8 cellular contexts compared by ENCODE assay signal in the genomic region with DNA sequence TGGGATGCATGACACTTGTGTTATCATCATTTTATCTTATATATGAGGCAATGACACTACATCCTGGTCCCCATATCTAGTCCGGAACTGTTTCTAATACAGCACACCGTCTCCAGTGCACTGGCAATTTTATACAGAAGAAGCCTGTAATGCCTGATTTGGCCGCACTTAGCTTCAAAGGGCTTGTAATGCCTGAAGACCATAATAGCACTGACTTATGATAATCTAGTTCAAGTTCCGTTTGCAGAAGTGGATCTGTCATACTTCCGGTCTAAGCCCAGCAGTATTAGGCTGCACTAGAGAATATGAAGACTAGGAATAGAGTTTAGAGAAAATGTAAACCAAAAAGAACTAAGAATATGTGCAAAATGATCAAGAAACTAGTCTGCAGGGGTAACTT. TPM values are rescaled to one million over a fixed set of nuclear protein-coding genes. Genes with fewer than 3 reads are reported as not detected.
DNase-seq lines count a peak whose midpoint lies in the region; ATAC-seq and TF ChIP-seq lines count a peak whose summit lies in the region.

No MANE protein-coding gene starts in this region.

- peaks cover 63% of the 10 kb centered on the region for H3K79me2 ChIP-seq in SK-N-SH (ENCODE audit: insufficient read depth)

- H3K4me3 Mint-ChIP-seq in activated naive CD4-positive, alpha-beta T cell treated with anti-CD3 and anti-CD28 coated beads, Interleukin-2, amount 50 U/mL, for 24 hours: peak overlapping the region; percentile 96
- peak overlapping the region; percentile 87 for H3K4me3 Mint-ChIP-seq in stimulated activated naive CD8-positive, alpha-beta T cell treated with anti-CD3 and anti-CD28 coated beads, Interleukin-15, amount 100 ng/mL, for 72 hours

- peaks cover 55% of the 10 kb centered on the region for H3K4me1 Mint-ChIP-seq in activated naive CD4-positive, alpha-beta T cell treated with anti-CD3 and anti-CD28 coated beads, Interleukin-2, amount 50 U/mL, for 24 hours
- H3K4me1 Mint-ChIP-seq in stimulated activated naive CD8-positive, alpha-beta T cell treated with anti-CD3 and anti-CD28 coated beads, Interleukin-15, amount 100 ng/mL, for 72 hours: peaks cover 44% of the 10 kb centered on the region

- H4K20me1 ChIP-seq in SK-N-SH (ENCODE audit: insufficient read depth): peaks cover 53% of the 10 kb centered on the region

- peak; percentile 11 for DNase-seq in SK-N-SH
- peak; percentile 12 for DNase-seq in LHCN-M2 (ENCODE audit: low read depth)
- DNase-seq in stimulated activated naive CD8-positive, alpha-beta T cell treated with anti-CD3 and anti-CD28 coated beads, Interleukin-15, amount 100 ng/mL, for 72 hours: peak in 1 of 2 donors; percentile 27
- DNase-seq in iPS-NIHi11 (ENCODE audit: low spot score): no peak
- DNase-seq in NCI-H345 (lab: John Stamatoyannopoulos, UW): no peak

- peak overlapping the region; percentile 99 for H3K9ac ChIP-seq in SK-N-SH
- peak overlapping the region; percentile 91 for H3K9ac ChIP-seq in iPS-15b (ENCODE audit: low read depth, low read length)

- peak overlapping the region; percentile 93 for H3K27ac Mint-ChIP-seq in activated naive CD4-positive, alpha-beta T cell treated with anti-CD3 and anti-CD28 coated beads, Interleukin-2, amount 50 U/mL, for 24 hours
- peak overlapping the region; percentile 99 for H3K27ac Mint-ChIP-seq in stimulated activated naive CD8-positive, alpha-beta T cell treated with anti-CD3 and anti-CD28 coated beads, Interleukin-15, amount 100 ng/mL, for 72 hours

- H3K4me1 ChIP-seq in SK-N-SH (ENCODE audit: control insufficient read depth in 1 of 2, insufficient read depth in 2 of 2, low read depth in 1 of 2, low read length in 1 of 2) (peaks cover 16 to 22% of the 10 kb centered on the region in 2 experiments; a peak in 3 of 4 replicates), iPS-15b (ENCODE audit: control insufficient read depth, insufficient read depth, low read length) (peaks cover 8% of the 10 kb centered on the region)

- peak overlapping the region; percentile 81 to 86 for H3K4me3 ChIP-seq in SK-N-SH (ENCODE audit: low read depth in 2 of 2, low read length in 1 of 2)
- H3K4me3 ChIP-seq in iPS-15b (ENCODE audit: low read depth, low read length): peak overlapping the region; percentile 62

- POLR2A ChIA-PET in SK-N-SH (lab: Yijun Ruan, JAX): no interaction called here

- no peaks in the 10 kb centered on the region for H3K9me3 Mint-ChIP-seq in activated naive CD4-positive, alpha-beta T cell treated with anti-CD3 and anti-CD28 coated beads, Interleukin-2, amount 50 U/mL, for 24 hours
- H3K9me3 Mint-ChIP-seq in stimulated activated naive CD8-positive, alpha-beta T cell treated with anti-CD3 and anti-CD28 coated beads, Interleukin-15, amount 100 ng/mL, for 72 hours: no peaks in the 10 kb centered on the region

- H3K36me3 ChIP-seq in SK-N-SH (replicated peaks in 1 of 2; ENCODE audit: control insufficient read depth in 1 of 2, insufficient read depth in 2 of 2, low read length in 1 of 2) (peaks cover 8 to 28% of the 10 kb centered on the region in 2 experiments), iPS-15b (ENCODE audit: control insufficient read depth, insufficient read depth, low read length) (no peaks in the 10 kb centered on the region)

- no peak overlapping the region for H2AFZ ChIP-seq in SK-N-SH (ENCODE audit: low read depth)

- H3K27ac ChIP-seq in SK-N-SH (ENCODE audit: low read depth in 2 of 2, low read length in 1 of 2): peak overlapping the region; percentile 92 to 93

- H3K9me3 ChIP-seq in SK-N-SH (no peaks in the 10 kb centered on the region), iPS-15b (ENCODE audit: control insufficient read depth, insufficient read depth, low read length) (no peaks in the 10 kb centered on the region)

- TF ChIP-seq CTCF in SK-N-SH (IDR thresholded peaks at IDR 0.05): no peak

- 24% methylated on average over 5 of the region's 5 CpGs for WGBS in SK-N-SH (ENCODE audit: low lambda C conversion rate)

- no peak for ATAC-seq in SK-N-SH treated with all-trans-retinoic acid at 6 μM for 48 hours
- peak; percentile 38 for ATAC-seq in stimulated activated naive CD8-positive, alpha-beta T cell treated with anti-CD3 and anti-CD28 coated beads, Interleukin-15, amount 100 ng/mL, for 72 hours

- no peak for TF ChIP-seq RAD21 in SK-N-SH (IDR thresholded peaks at IDR 0.05; ENCODE audit: low read length)

- peaks cover 20% of the 10 kb centered on the region for H3F3A ChIP-seq in SK-N-SH (replicated peaks; ENCODE audit: insufficient read depth)

- H3K27me3 ChIP-seq in SK-N-SH (ENCODE audit: insufficient read depth): no peaks in the 10 kb centered on the region
- peaks cover 11% of the 10 kb centered on the region for H3K27me3 ChIP-seq in iPS-15b (ENCODE audit: control insufficient read depth, insufficient read depth, low read length)

- CTCF ChIA-PET in SK-N-SH (lab: Yijun Ruan, JAX): interaction anchor here (1.0 kb wide), 1 partner anchor 640 kb away, joined by 3 read pairs; no protein-coding TSS in a partner anchor

- H3K27me3 Mint-ChIP-seq in activated naive CD4-positive, alpha-beta T cell treated with anti-CD3 and anti-CD28 coated beads, Interleukin-2, amount 50 U/mL, for 24 hours: no peaks in the 10 kb centered on the region
- no peaks in the 10 kb centered on the region for H3K27me3 Mint-ChIP-seq in stimulated activated naive CD8-positive, alpha-beta T cell treated with anti-CD3 and anti-CD28 coated beads, Interleukin-15, amount 100 ng/mL, for 72 hours

- no peak for TF ChIP-seq EP300 in SK-N-SH (IDR thresholded peaks at IDR 0.05; ENCODE audit: borderline replicate concordance in 1 of 2, low read depth in 1 of 2, low read length in 1 of 2)

- H3K4me2 ChIP-seq in SK-N-SH: peak overlapping the region; percentile 77

- peaks cover 7% of the 10 kb centered on the region for H3K36me3 Mint-ChIP-seq in activated naive CD4-positive, alpha-beta T cell treated with anti-CD3 and anti-CD28 coated beads, Interleukin-2, amount 50 U/mL, for 24 hours

- H3K9me2 ChIP-seq in SK-N-SH: no peaks in the 10 kb centered on the region

TF ChIP-seq in SK-N-SH, 30 proteins besides CTCF, POLR2A, EP300 and RAD21 (continues in another document):
- TF ChIP-seq JUND (IDR thresholded peaks at IDR 0.05) (no peak), FOSL2 (IDR thresholded peaks at IDR 0.05; ENCODE audit: borderline replicate concordance, low read depth) (no peak), RXRA (IDR thresholded peaks at IDR 0.05; ENCODE audit: borderline replicate concordance, low read depth) (no peak), GATA2 (CRISPR knock-in tag; IDR thresholded peaks at IDR 0.05) (no peak), NRF1 (IDR thresholded peaks at IDR 0.05; ENCODE audit: low read depth, low read length) (no peak)

TF ChIP-seq in SK-N-SH treated with all-trans-retinoic acid at 6 μM for 48 hours, 23 proteins besides CTCF, POLR2A, EP300 and RAD21 (continues in another document):
- no peak for TF ChIP-seq ZNF8 (CRISPR knock-in tag; IDR thresholded peaks at IDR 0.05)
- TF ChIP-seq TCF4 (CRISPR knock-in tag; IDR thresholded peaks at IDR 0.05; ENCODE audit: borderline replicate concordance): no peak
- TF ChIP-seq, protein P1, sequence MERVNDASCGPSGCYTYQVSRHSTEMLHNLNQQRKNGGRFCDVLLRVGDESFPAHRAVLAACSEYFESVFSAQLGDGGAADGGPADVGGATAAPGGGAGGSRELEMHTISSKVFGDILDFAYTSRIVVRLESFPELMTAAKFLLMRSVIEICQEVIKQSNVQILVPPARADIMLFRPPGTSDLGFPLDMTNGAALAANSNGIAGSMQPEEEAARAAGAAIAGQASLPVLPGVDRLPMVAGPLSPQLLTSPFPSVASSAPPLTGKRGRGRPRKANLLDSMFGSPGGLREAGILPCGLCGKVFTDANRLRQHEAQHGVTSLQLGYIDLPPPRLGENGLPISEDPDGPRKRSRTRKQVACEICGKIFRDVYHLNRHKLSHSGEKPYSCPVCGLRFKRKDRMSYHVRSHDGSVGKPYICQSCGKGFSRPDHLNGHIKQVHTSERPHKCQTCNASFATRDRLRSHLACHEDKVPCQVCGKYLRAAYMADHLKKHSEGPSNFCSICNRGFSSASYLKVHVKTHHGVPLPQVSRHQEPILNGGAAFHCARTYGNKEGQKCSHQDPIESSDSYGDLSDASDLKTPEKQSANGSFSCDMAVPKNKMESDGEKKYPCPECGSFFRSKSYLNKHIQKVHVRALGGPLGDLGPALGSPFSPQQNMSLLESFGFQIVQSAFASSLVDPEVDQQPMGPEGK (CRISPR knock-in tag; IDR thresholded peaks at IDR 0.05; ENCODE audit: borderline replicate concordance): no peak
- no peak for TF ChIP-seq ZFP3 (CRISPR knock-in tag; IDR thresholded peaks at IDR 0.05)
- no peak for TF ChIP-seq TOX (CRISPR knock-in tag; IDR thresholded peaks at IDR 0.05; ENCODE audit: borderline replicate concordance)
- no peak for TF ChIP-seq PPARA (CRISPR knock-in tag; IDR thresholded peaks at IDR 0.05; ENCODE audit: borderline replicate concordance)
- no peak for TF ChIP-seq RARB (CRISPR knock-in tag; IDR thresholded peaks at IDR 0.05)
- TF ChIP-seq CSDC2 (CRISPR knock-in tag; IDR thresholded peaks at IDR 0.05): no peak
- no peak for TF ChIP-seq ZNF565 (CRISPR knock-in tag; conservative IDR thresholded peaks at IDR 0.05; ENCODE audit: low read depth)
- TF ChIP-seq ISL1 (CRISPR knock-in tag; IDR thresholded peaks at IDR 0.05): no peak
- TF ChIP-seq ARNTL (CRISPR knock-in tag; IDR thresholded peaks at IDR 0.05; ENCODE audit: borderline replicate concordance, low read depth): no peak
- TF ChIP-seq, protein P2, sequence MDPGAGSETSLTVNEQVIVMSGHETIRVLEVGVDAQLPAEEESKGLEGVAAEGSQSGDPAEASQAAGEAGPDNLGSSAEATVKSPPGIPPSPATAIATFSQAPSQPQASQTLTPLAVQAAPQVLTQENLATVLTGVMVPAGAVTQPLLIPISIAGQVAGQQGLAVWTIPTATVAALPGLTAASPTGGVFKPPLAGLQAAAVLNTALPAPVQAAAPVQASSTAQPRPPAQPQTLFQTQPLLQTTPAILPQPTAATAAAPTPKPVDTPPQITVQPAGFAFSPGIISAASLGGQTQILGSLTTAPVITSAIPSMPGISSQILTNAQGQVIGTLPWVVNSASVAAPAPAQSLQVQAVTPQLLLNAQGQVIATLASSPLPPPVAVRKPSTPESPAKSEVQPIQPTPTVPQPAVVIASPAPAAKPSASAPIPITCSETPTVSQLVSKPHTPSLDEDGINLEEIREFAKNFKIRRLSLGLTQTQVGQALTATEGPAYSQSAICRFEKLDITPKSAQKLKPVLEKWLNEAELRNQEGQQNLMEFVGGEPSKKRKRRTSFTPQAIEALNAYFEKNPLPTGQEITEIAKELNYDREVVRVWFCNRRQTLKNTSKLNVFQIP (CRISPR knock-in tag; IDR thresholded peaks at IDR 0.05; ENCODE audit: borderline replicate concordance, low read depth): no peak

RNA-seq across cellular contexts. Expression of a gene that starts 1.3 kb away (rescaled TPM):
- polyA plus RNA-seq in SK-N-SH (2012; rRNA removed): 37.0 and 67.7 TPM in 2 replicates
- polyA plus RNA-seq in SK-N-SH (2012; cell fraction: cytosol; rRNA removed): 63.2 and 83.6 TPM in 2 replicates
- 52.7 and 55.3 TPM in 2 replicates for polyA plus RNA-seq in SK-N-SH (2012; cell fraction: nucleus; rRNA removed)
- 158 and 229 TPM in 2 replicates for total RNA-seq in LHCN-M2 (2014; rRNA removed)
- 25.5 TPM for polyA plus RNA-seq in LHCN-M2 (2012)

RNA-seq across cellular contexts. Expression of a gene that starts 30.5 kb away (rescaled TPM):
- polyA plus RNA-seq in SK-N-SH (2012; rRNA removed): 47.5 and 77.4 TPM in 2 replicates
- polyA plus RNA-seq in SK-N-SH (2012; cell fraction: cytosol; rRNA removed): 59.2 and 65.3 TPM in 2 replicates
- polyA plus RNA-seq in SK-N-SH (2012; cell fraction: nucleus; rRNA removed): 14.2 and 20.2 TPM in 2 replicates
- 73.8 and 90.3 TPM in 2 replicates for total RNA-seq in LHCN-M2 (2014; rRNA removed)
- 108 TPM for polyA plus RNA-seq in LHCN-M2 (2012)

Comparison
In these comparisons a context has a peak if more than half of its experiments do, and no peak if none do; other contexts are left out.
1. DNase-seq: peak in SK-N-SH (single experiment) and LHCN-M2 (single experiment); none in iPS-NIHi11 (single experiment) and NCI-H345 (single experiment).